In the genomic region with DNA sequence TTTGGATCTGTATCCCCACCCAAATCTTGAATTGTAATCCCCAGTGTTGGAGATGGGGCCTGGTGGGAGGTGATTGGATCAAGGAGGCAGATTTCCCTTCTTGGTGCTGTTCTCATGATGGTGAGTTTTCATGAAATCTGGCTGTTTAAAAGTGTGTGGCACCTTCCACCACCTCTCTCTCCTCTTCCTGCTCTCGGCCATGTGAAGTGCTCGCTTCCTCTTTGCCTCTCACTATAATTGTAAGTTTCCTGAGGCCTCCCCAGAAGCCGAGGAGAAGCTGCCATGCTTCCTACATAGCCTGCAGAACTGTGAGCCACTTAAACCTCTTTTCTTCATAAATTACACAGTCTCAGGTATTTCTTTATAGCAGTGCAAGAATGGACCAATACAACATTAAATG, we compare ENCODE assay signal across 22 cellular contexts.
"Had no signal": no experiment of that assay in that cellular context is flagged by ENCODE, and none has a peak within 500 bp of the region (broad histone marks: within the 10 kb centered on the region; RNA-seq: fewer than 3 reads in every experiment).

No MANE protein-coding gene starts in this region.

- H3K4me3 Mint-ChIP-seq: effector memory CD8-positive, alpha-beta T cell; nephron; neural progenitor cell; stimulated activated effector memory CD8-positive, alpha-beta T cell treated with anti-CD3 and anti-CD28 coated beads, Interleukin-12 subunit alpha, Interleukin-12 subunit beta, amount 100 ng/mL, for 72 hours; type B pancreatic cell had no signal

- H3K27me3 Mint-ChIP-seq: effector memory CD8-positive, alpha-beta T cell; progenitor cell of endocrine pancreas; type B pancreatic cell had no signal

- H3K4me3 ChIP-seq: lower lobe of right lung, neural progenitor cell, smooth muscle cell, stomach, tibial artery had no signal

- H3K4me1 Mint-ChIP-seq: nephron; neural progenitor cell; stimulated activated effector memory CD8-positive, alpha-beta T cell treated with anti-CD3 and anti-CD28 coated beads, Interleukin-12 subunit alpha, Interleukin-12 subunit beta, amount 100 ng/mL, for 72 hours had no signal

- H2AFZ ChIP-seq: neural progenitor cell, parathyroid adenoma had no signal

- H3K4me1 ChIP-seq: lower lobe of right lung, neural progenitor cell, parathyroid adenoma, stomach, tibial artery had no signal

- H3K36me3 ChIP-seq: neural progenitor cell had no signal

- FAIRE-seq: endometrium, frontal cortex, keratinocyte had no signal

- H3K4me2 ChIP-seq: neural progenitor cell, smooth muscle cell had no signal

- H3K27me3 ChIP-seq: neural progenitor cell, stomach, tibial artery had no signal

- DNase-seq: cortex of kidney; effector memory CD8-positive, alpha-beta T cell; hypothalamus; left ventricle myocardium superior; lower lobe of right lung; stimulated activated CD4-positive, alpha-beta T cell treated with anti-CD3 and anti-CD28 coated beads, Interleukin-12 subunit alpha, Interleukin-12 subunit beta, amount 100 ng/mL, for 4 hours; stimulated activated CD4-positive, alpha-beta T cell treated with anti-CD3 and anti-CD28 coated beads, Interleukin-1b, Interleukin-23, amount 100 ng/mL, for 48 hours; stimulated activated CD4-positive, alpha-beta T cell treated with anti-CD3 and anti-CD28 coated beads, Interleukin-4, amount 100 ng/mL, for 24 hours; stimulated activated naive CD4-positive, alpha-beta T cell treated with Interleukin-2 at 50 U/mL for 16 hours; stomach; tibial artery had no signal

- H3K9me3 Mint-ChIP-seq: stimulated activated effector memory CD8-positive, alpha-beta T cell treated with anti-CD3 and anti-CD28 coated beads, Interleukin-12 subunit alpha, Interleukin-12 subunit beta, amount 100 ng/mL, for 72 hours had no signal

- ATAC-seq: effector memory CD8-positive, alpha-beta T cell; left ventricle myocardium superior; lower lobe of right lung; sciatic nerve; stimulated activated effector memory CD8-positive, alpha-beta T cell treated with anti-CD3 and anti-CD28 coated beads, Interleukin-12 subunit alpha, Interleukin-12 subunit beta, amount 100 ng/mL, for 72 hours had no signal

- H3K27ac ChIP-seq: lower lobe of right lung, neural progenitor cell, parathyroid adenoma, stomach, tibial artery had no signal

- H3K9me3 ChIP-seq: lower lobe of right lung, stomach had no signal

- H3K79me2 ChIP-seq: parathyroid adenoma had no signal

- H3K9ac ChIP-seq: neural progenitor cell, parathyroid adenoma had no signal

- H3K27ac Mint-ChIP-seq: effector memory CD8-positive, alpha-beta T cell; nephron; neural progenitor cell; progenitor cell of endocrine pancreas; stimulated activated effector memory CD8-positive, alpha-beta T cell treated with anti-CD3 and anti-CD28 coated beads, Interleukin-12 subunit alpha, Interleukin-12 subunit beta, amount 100 ng/mL, for 72 hours; type B pancreatic cell had no signal
